Comparison of ENCODE assay signal across 17 cellular contexts in the genomic region with DNA sequence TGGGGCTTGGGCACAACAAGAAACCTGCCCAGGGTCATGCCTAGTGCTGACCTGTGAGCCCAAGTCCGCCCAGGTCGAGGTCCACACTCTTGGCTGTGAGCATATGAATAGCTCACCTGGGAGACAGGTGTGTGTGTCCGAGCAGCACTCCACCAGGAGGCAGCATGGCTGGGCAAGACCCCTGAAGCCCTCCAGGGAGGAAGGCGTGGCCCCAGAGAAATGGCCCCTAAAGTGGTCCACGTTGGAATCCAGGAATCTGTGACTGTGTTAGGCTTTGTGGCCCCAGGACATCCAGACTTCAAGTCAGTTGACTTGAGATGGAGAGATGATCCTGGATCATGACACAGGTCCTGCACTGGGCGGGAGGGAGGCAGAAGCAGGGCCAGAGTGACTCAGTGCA.
A peak's percentile ranks its signal among the peaks of the same experiment; 100 is the strongest.
DNase-seq lines count a peak whose midpoint lies in the region; ATAC-seq, FAIRE-seq and TF ChIP-seq lines count a peak whose summit lies in the region.
"Had no signal": no experiment of that assay in that cellular context is flagged by ENCODE, and none has a peak within 500 bp of the region (broad histone marks: within the 10 kb centered on the region; RNA-seq: fewer than 3 reads in every experiment).

No MANE protein-coding gene starts in this region.

- FAIRE-seq in frontal cortex (lab: Jason Lieb, UNC) = no peak
- FAIRE-seq: GM12878 had no signal

- no peak for TF ChIP-seq POLR2A in sigmoid colon (IDR thresholded peaks at IDR 0.05)

- peak; percentile 38 for DNase-seq in right atrium auricular region (ENCODE audit: low spot score)
- DNase-seq in left ventricle myocardium superior = no peak
- DNase-seq in islet precursor cell = peak; percentile 37
- peak; percentile 54 for DNase-seq in sigmoid colon
- DNase-seq in frontal cortex (ENCODE audit: low spot score in 2 of 2) = no peak
- no peak for DNase-seq in RKO (ENCODE audit: low spot score)
- DNase-seq in KBM-7 = no peak
- DNase-seq: DMS 273 treated with DMSO at 0.1 percent for 48 hours; GDM1; HCEC 1CT; NCI-H1930; NCI-H446 treated with DMSO at 0.1 percent for 48 hours; NK-92 treated with Interleukin-12 subunit alpha and Interleukin-12 subunit beta, amount 100 ng/mL, for 24 hours; OCI-M1 had no signal

- WGBS in sigmoid colon, 2 donors = 71 to 80% methylated on average over 6 of the region's 6 CpGs

- H3K4me1 ChIP-seq in right atrium auricular region = no peaks in the 10 kb centered on the region
- no peaks in the 10 kb centered on the region for H3K4me1 ChIP-seq in sigmoid colon

- no peak overlapping the region for H3K4me3 ChIP-seq in right atrium auricular region
- H3K4me3 ChIP-seq in sigmoid colon = no peak overlapping the region
- H3K4me3 ChIP-seq: GM12878 had no signal

- ATAC-seq in left ventricle myocardium superior = no peak
- ATAC-seq: GM12878 had no signal

- intact Hi-C loops in left ventricle myocardium superior (cut with micrococcal nuclease) = no loop called here
- intact Hi-C loops in sigmoid colon (cut with DNase I) = no loop called here

- no peak for TF ChIP-seq EP300 in sigmoid colon (IDR thresholded peaks at IDR 0.05)

- in situ Hi-C loops in KBM-7 (cut with MboI; ENCODE audit: low pct_unique_long_range_greater_than_20kb, low sequenced_read_pairs) = no loop called here

- H3K9me3 ChIP-seq in right atrium auricular region (no peaks in the 10 kb centered on the region), sigmoid colon (peaks cover 0 to 2% (median 0%) of the 10 kb centered on the region in 4 donors)

- H3K36me3 ChIP-seq in right atrium auricular region (no peaks in the 10 kb centered on the region), sigmoid colon (no peaks in the 10 kb centered on the region)

- H3K27ac ChIP-seq in right atrium auricular region = no peak overlapping the region
- no peak overlapping the region for H3K27ac ChIP-seq in sigmoid colon
- H3K27ac ChIP-seq: C4-2B, RWPE1 had no signal

- no peak for TF ChIP-seq CTCF in right atrium auricular region (IDR thresholded peaks at IDR 0.05)
- no peak for TF ChIP-seq CTCF in sigmoid colon (IDR thresholded peaks at IDR 0.05)

- H3K27me3 ChIP-seq in right atrium auricular region = no peaks in the 10 kb centered on the region
- H3K27me3 ChIP-seq in sigmoid colon = peaks cover 0 to 10% (median 0%) of the 10 kb centered on the region in 3 donors

Comparison
In these comparisons a context has a peak if more than half of its experiments do, and no peak if none do; other contexts are left out.
1. DNase-seq: peak in right atrium auricular region (single experiment), islet precursor cell (single experiment) and sigmoid colon (single experiment); none in left ventricle myocardium superior (single experiment), frontal cortex (0 of 2), RKO (single experiment) and KBM-7 (single experiment).